21 cellular contexts compared by ENCODE assay signal in genomic region chr15:99956022-99956775, GRCh38.
DNase-seq lines count a peak whose midpoint lies in the region; ATAC-seq, FAIRE-seq and TF ChIP-seq lines count a peak whose summit lies in the region.
"Had no signal": no experiment of that assay in that cellular context is flagged by ENCODE, and none has a peak within 500 bp of the region (broad histone marks: within the 10 kb centered on the region; RNA-seq: fewer than 3 reads in every experiment).

No MANE protein-coding gene starts in this region.

- H3K27me3 ChIP-seq in H1 (replicated peaks in 1 of 4; ENCODE audit: control insufficient read depth in 3 of 4, extremely low read depth in 1 of 4, insufficient read depth in 3 of 4, low read length in 3 of 4): peaks cover 0 to 2% (median 0%) of the 10 kb centered on the region in 4 experiments; a peak in 1 of 7 replicates
- H3K27me3 ChIP-seq: pancreas had no signal

- H3K23me2 ChIP-seq in H1 (ENCODE audit: low read depth, low read length): no peaks in the 10 kb centered on the region

- no peaks in the 10 kb centered on the region for H3K79me1 ChIP-seq in H1 (ENCODE audit: low read depth, low read length)

- no peak overlapping the region for H3K56ac ChIP-seq in H1 (replicated peaks; ENCODE audit: insufficient read length, low read depth, low read length)

- no peak overlapping the region for H3K4me3 Mint-ChIP-seq in neural crest cell
- H3K4me3 Mint-ChIP-seq: activated T-helper 1 cell treated with anti-CD3 and anti-CD28 coated beads, Interleukin-12 subunit alpha, Interleukin-12 subunit beta, Interleukin-2, Interleukin-4 antibody, amounts not matched to agents 30 ng/mL and 10 ng/mL and 1 ng/mL, durations not matched to agents 14 hours and 24 hours and 36 hours; CD14-positive monocyte; central memory CD8-positive, alpha-beta T cell; naive thymus-derived CD8-positive, alpha-beta T cell had no signal

- no peaks in the 10 kb centered on the region for H4K20me1 ChIP-seq in H1 (replicated peaks in 1 of 2; ENCODE audit: control insufficient read depth in 1 of 2, insufficient read depth in 2 of 2, low read length in 2 of 2)

- H3K9me3 ChIP-seq in H1 (ENCODE audit: insufficient read depth in 2 of 2, low read depth in 1 of 2, low read length in 1 of 2): no peaks in the 10 kb centered on the region
- H3K9me3 ChIP-seq: pancreas had no signal

- H3K4me3 ChIP-seq in H1 (ENCODE audit: extremely low read depth in 1 of 4, insufficient read depth in 2 of 4, low read depth in 3 of 4, low read length in 4 of 4): no peak overlapping the region
- H3K4me3 ChIP-seq: pancreas had no signal

- no peak for ATAC-seq in GM18505 (IDR thresholded peaks at IDR 0.05; ENCODE audit: unreplicated experiment)
- ATAC-seq in GM21447 (IDR thresholded peaks at IDR 0.05; ENCODE audit: unreplicated experiment): no peak
- ATAC-seq: activated naive CD4-positive, alpha-beta T cell treated with anti-CD3 and anti-CD28 coated beads, Interleukin-2, amount 50 U/mL, for 72 hours; naive thymus-derived CD8-positive, alpha-beta T cell; pancreas had no signal

- no peak overlapping the region for H3K27ac ChIP-seq in H1 (ENCODE audit: low read depth, low read length)
- H3K27ac ChIP-seq: pancreas had no signal

- H3K36me3 ChIP-seq in H1 (ENCODE audit: control insufficient read depth in 2 of 4, insufficient read depth in 4 of 4, low read length in 3 of 4): no peaks in the 10 kb centered on the region
- H3K36me3 ChIP-seq: pancreas had no signal

- no peak overlapping the region for H2AFZ ChIP-seq in H1 (ENCODE audit: low read length)

- no peak overlapping the region for H3K14ac ChIP-seq in H1 (ENCODE audit: insufficient read length)

- peak overlapping the region; percentile 11; the same call in 1 of the 2 replicates for H4K8ac ChIP-seq in H1 (ENCODE audit: extremely low read depth, insufficient read depth, low read length)

- peaks cover 0 to 3% (median 1%) of the 10 kb centered on the region in 4 experiments; a peak in 2 of 7 replicates for H3K4me1 ChIP-seq in H1 (replicated peaks in 1 of 4; ENCODE audit: control insufficient read depth in 3 of 4, insufficient read depth in 4 of 4, low read length in 3 of 4)
- H3K4me1 ChIP-seq: pancreas had no signal

- POLR2A ChIA-PET in H1 (lab: Charles Lee; ENCODE audit: partially characterized antibody): interaction anchor here (0.5 kb wide), 1 partner anchor 202 kb away, joined by 3 read pairs; no protein-coding TSS in a partner anchor

- CTCF ChIA-PET in H1 (lab: Charles Lee; ENCODE audit: partially characterized antibody): interaction anchor here (0.6 kb wide), 1 partner anchor 22 kb away, joined by 3 read pairs; no protein-coding TSS in a partner anchor

- no peak overlapping the region for H3K4ac ChIP-seq in H1 (replicated peaks; ENCODE audit: insufficient read length, low read depth, low read length)

- H3K4me2 ChIP-seq in H1 (ENCODE audit: insufficient read depth in 1 of 2, low read depth in 2 of 2, low read length in 2 of 2): no peak overlapping the region

- no peaks in the 10 kb centered on the region for H3K79me2 ChIP-seq in H1 (ENCODE audit: control insufficient read depth in 1 of 2, insufficient read depth in 2 of 2, low read length in 2 of 2)

- TF ChIP-seq CTCF in H1 (IDR thresholded peaks at IDR 0.05; ENCODE audit: control extremely low read depth in 1 of 3, insufficient read depth in 1 of 3, low read depth in 1 of 3, low read length in 3 of 3) (no peak), neural crest cell (conservative IDR thresholded peaks at IDR 0.05) (no peak)

- H3K23ac ChIP-seq in H1 (ENCODE audit: insufficient read length): no peak overlapping the region

- H3K9me3 Mint-ChIP-seq in neural crest cell: peaks cover 3% of the 10 kb centered on the region
- H3K9me3 Mint-ChIP-seq: activated naive CD4-positive, alpha-beta T cell treated with anti-CD3 and anti-CD28 coated beads, Interleukin-2, amount 50 U/mL, for 72 hours; activated T-helper 1 cell treated with anti-CD3 and anti-CD28 coated beads, Interleukin-12 subunit alpha, Interleukin-12 subunit beta, Interleukin-2, Interleukin-4 antibody, amounts not matched to agents 30 ng/mL and 10 ng/mL and 1 ng/mL, durations not matched to agents 14 hours and 24 hours and 36 hours; central memory CD8-positive, alpha-beta T cell; naive thymus-derived CD8-positive, alpha-beta T cell had no signal

- TF ChIP-seq EP300 in H1 (IDR thresholded peaks at IDR 0.05; ENCODE audit: borderline replicate concordance in 1 of 2, low read depth in 2 of 2, low read length in 2 of 2): no peak

- TF ChIP-seq POLR2A in H1 (IDR thresholded peaks at IDR 0.05; ENCODE audit: control extremely low read depth in 1 of 2, low read depth in 2 of 2, low read length in 2 of 2) (no peak), GM18505 (IDR thresholded peaks at IDR 0.05; ENCODE audit: borderline replicate concordance, extremely low read depth, insufficient read depth, insufficient read length) (no peak)

- no peak overlapping the region for H3K9ac ChIP-seq in H1 (replicated peaks in 1 of 4; ENCODE audit: extremely low read depth in 1 of 4, low read depth in 3 of 4, low read length in 3 of 4)

- H3K36me3 Mint-ChIP-seq in neural crest cell (ENCODE audit: low read depth): no peaks in the 10 kb centered on the region
- H3K36me3 Mint-ChIP-seq: activated naive CD4-positive, alpha-beta T cell treated with anti-CD3 and anti-CD28 coated beads, Interleukin-2, amount 50 U/mL, for 72 hours; CD14-positive monocyte had no signal

- no peak overlapping the region for H3K18ac ChIP-seq in H1 (ENCODE audit: extremely low read depth, low read length)

- peak overlapping the region; percentile 10 for H3K27ac Mint-ChIP-seq in neural crest cell (ENCODE audit: unreplicated experiment)
- H3K27ac Mint-ChIP-seq: activated naive CD4-positive, alpha-beta T cell treated with anti-CD3 and anti-CD28 coated beads, Interleukin-2, amount 50 U/mL, for 72 hours; activated T-helper 1 cell treated with anti-CD3 and anti-CD28 coated beads, Interleukin-12 subunit alpha, Interleukin-12 subunit beta, Interleukin-2, Interleukin-4 antibody, amounts not matched to agents 30 ng/mL and 10 ng/mL and 1 ng/mL, durations not matched to agents 14 hours and 24 hours and 36 hours; CD14-positive monocyte had no signal

- WGBS in H1 (ENCODE audit: extremely low coverage in 1 of 2, insufficient coverage in 1 of 2, insufficient read length in 1 of 2, insufficient replicate concordance in 2 of 2, low coverage in 1 of 2, low lambda C conversion rate in 2 of 2, missing lambda C conversion rate in 1 of 2), 2 experiments: 88% methylated on average over 10 of the region's 11 CpGs; no CpG with 5 or more reads in 1 of the 2 experiments

- H3K27me3 Mint-ChIP-seq in neural crest cell (ENCODE audit: low read depth): no peaks in the 10 kb centered on the region

- H2BK15ac ChIP-seq in H1 (ENCODE audit: low read length): no peak overlapping the region

- no peak overlapping the region for H2BK12ac ChIP-seq in H1 (ENCODE audit: low read depth, low read length)

- no peak overlapping the region for H2BK120ac ChIP-seq in H1 (replicated peaks; ENCODE audit: low read depth, low read length)

- H2BK20ac ChIP-seq in H1 (ENCODE audit: low read length): no peak overlapping the region

- H4K5ac ChIP-seq in H1 (ENCODE audit: insufficient read length, low read depth, low read length): no peak overlapping the region

- no peak overlapping the region for H2AK5ac ChIP-seq in H1 (ENCODE audit: low read depth, low read length)

- TF ChIP-seq RAD21 in H1 (IDR thresholded peaks at IDR 0.05 in 1 of 2, conservative IDR thresholded peaks at IDR 0.05 in 1 of 2; ENCODE audit: low read depth in 2 of 2, low read length in 2 of 2): no peak

- peak; percentile 3 for DNase-seq in AG20443 (ENCODE audit: low spot score)
- peak; percentile 66 for DNase-seq in HPDE6-E6E7 (ENCODE audit: extremely low spot score)
- peak in 1 of 2 experiments; percentile 42 for DNase-seq in H1 (ENCODE audit: low read depth in 1 of 2, low spot score in 2 of 2)
- DNase-seq in neural crest cell (ENCODE audit: low read depth, low spot score): no peak
- no peak for DNase-seq in GM19239 (ENCODE audit: insufficient read length, low spot score)
- DNase-seq in H4 (ENCODE audit: low spot score): no peak
- DNase-seq: aorta; Kasumi-1; naive thymus-derived CD8-positive, alpha-beta T cell; NCI-H1048; NCI-H1930; NCI-H774; SW 1271 had no signal

- no peak overlapping the region for H4K91ac ChIP-seq in H1 (replicated peaks; ENCODE audit: insufficient read length, low read length)

- FAIRE-seq in H1 (lab: Jason Lieb, UNC): no peak
- FAIRE-seq in GM19239 (lab: Jason Lieb, UNC): no peak
- FAIRE-seq: pancreas, urothelium cell line had no signal

- H3K4me1 Mint-ChIP-seq in neural crest cell: peaks cover 3% of the 10 kb centered on the region
- H3K4me1 Mint-ChIP-seq: CD14-positive monocyte; central memory CD8-positive, alpha-beta T cell had no signal

- H2BK5ac ChIP-seq in H1 (ENCODE audit: low read depth, low read length): no peak overlapping the region

TF ChIP-seq in H1, 55 proteins besides CTCF, POLR2A, EP300 and RAD21:
- TF ChIP-seq TEAD4 (IDR thresholded peaks at IDR 0.05; ENCODE audit: low read depth, low read length): no peak
- no peak for TF ChIP-seq KDM5A (IDR thresholded peaks at IDR 0.05; ENCODE audit: low read length)
- TF ChIP-seq TBP (IDR thresholded peaks at IDR 0.05; ENCODE audit: low read depth, low read length): no peak
- no peak for TF ChIP-seq EGR1 (IDR thresholded peaks at IDR 0.05; ENCODE audit: borderline replicate concordance, low read depth, low read length)
- TF ChIP-seq MAX (IDR thresholded peaks at IDR 0.05): no peak

Comparison
In these comparisons a context has a peak if more than half of its experiments do, and no peak if none do; other contexts are left out.
1. DNase-seq: peak in AG20443 (single experiment) and HPDE6-E6E7 (single experiment); none in neural crest cell (single experiment), GM19239 (single experiment) and H4 (single experiment).